In the genomic region with DNA sequence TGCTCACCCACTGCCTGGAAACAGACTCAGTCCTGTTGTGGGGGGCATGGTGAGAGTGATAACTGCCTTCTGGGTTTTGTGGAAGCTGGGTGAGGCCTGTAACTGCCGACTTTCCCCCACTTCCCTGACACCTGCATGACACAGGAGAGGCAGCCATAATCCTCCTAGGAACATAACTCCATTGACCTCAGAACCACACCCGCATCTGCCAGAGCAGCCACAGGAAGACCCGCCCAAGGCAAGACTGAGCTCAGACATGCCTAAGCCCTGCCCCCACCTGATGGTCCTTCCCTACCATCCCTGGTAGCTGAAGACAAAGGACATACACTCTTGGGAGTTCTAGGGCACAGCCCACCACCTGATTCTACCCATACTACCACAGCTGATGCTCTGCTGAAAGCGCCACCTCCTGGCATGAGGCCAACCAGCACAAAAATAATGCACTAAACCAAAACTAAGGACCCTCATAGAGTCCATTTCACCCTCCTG, we compare ENCODE assay signal across 27 cellular contexts.
DNase-seq lines count a peak whose midpoint lies in the region; ATAC-seq and TF ChIP-seq lines count a peak whose summit lies in the region.
"Had no signal": no experiment of that assay in that cellular context is flagged by ENCODE, and none has a peak within 500 bp of the region (broad histone marks: within the 10 kb centered on the region; RNA-seq: fewer than 3 reads in every experiment).

No MANE protein-coding gene starts in this region.

- H3K79me2 ChIP-seq in OCI-LY3 (ENCODE audit: low read length): no peaks in the 10 kb centered on the region

- no peaks in the 10 kb centered on the region for H4K20me1 ChIP-seq in OCI-LY3 (ENCODE audit: insufficient read depth, low read length)

- H3K27ac ChIP-seq in OCI-LY3 (ENCODE audit: low read length) (no peak overlapping the region), upper lobe of right lung (no peak overlapping the region)
- H3K27ac ChIP-seq: prostate gland, testis had no signal

- H3K27me3 ChIP-seq in OCI-LY3 (ENCODE audit: low read depth, low read length) (no peaks in the 10 kb centered on the region), upper lobe of right lung (no peaks in the 10 kb centered on the region)
- H3K27me3 ChIP-seq: testis had no signal

- TF ChIP-seq CTCF in OCI-LY3 (IDR thresholded peaks at IDR 0.05; ENCODE audit: low read depth, low read length) (peak; percentile 15; the same call in 1 of the 2 replicates), upper lobe of right lung (IDR thresholded peaks at IDR 0.05) (no peak)

- DNase-seq in activated CD4-positive, alpha-beta T cell treated with anti-CD3 and anti-CD28 coated beads, Interleukin-2, amount 10 ng/mL, durations not matched to agents 7 days and 5 days: no peak
- no peak for DNase-seq in activated CD4-positive, alpha-beta T cell treated with anti-CD3 and anti-CD28 coated beads, Interleukin-2, amount 50 U/mL, for 48 hours
- DNase-seq in central memory CD8-positive, alpha-beta T cell (ENCODE audit: low spot score in 2 of 2): no peak
- DNase-seq in upper lobe of right lung (peak; percentile 45), dedifferentiated amniotic fluid mesenchymal stem cell (ENCODE audit: extremely low spot score) (no peak), HCEC 1CT (no peak)
- DNase-seq in activated CD8-positive, alpha-beta T cell treated with anti-CD3 and anti-CD28 coated beads, Interleukin-2, amount 10 ng/mL, durations not matched to agents 7 days and 5 days: no peak
- DNase-seq: activated CD4-positive, alpha-beta T cell treated with anti-CD3 and anti-CD28 coated beads for 4 hours; activated gamma-delta T cell treated with Interleukin-2 at 50 U/mL for 16 hours; activated T-cell treated with anti-CD3 and anti-CD28 coated beads, Interleukin-2, amount 50 U/mL, for 24 hours; CD4-positive, alpha-beta memory T cell; central memory CD4-positive, alpha-beta T cell; glutamatergic neuron; KBM-7; midbrain; naive thymus-derived CD4-positive, alpha-beta T cell; NCI-H1694; NCI-H526 treated with DMSO at 0.1 percent for 48 hours; nucleus accumbens; stimulated activated naive CD4-positive, alpha-beta T cell; testis had no signal

- CTCF ChIA-PET in activated CD4-positive, alpha-beta T cell treated with anti-CD3 and anti-CD28 coated beads, Interleukin-2, amount 10 ng/mL, durations not matched to agents 7 days and 5 days (lab: Charles Lee): no interaction called here
- CTCF ChIA-PET in activated CD8-positive, alpha-beta T cell treated with anti-CD3 and anti-CD28 coated beads, Interleukin-2, amount 10 ng/mL, durations not matched to agents 7 days and 5 days (lab: Charles Lee): no interaction called here

- no peak overlapping the region for H3K4me3 ChIP-seq in OCI-LY3 (ENCODE audit: low read length)
- H3K4me3 ChIP-seq in upper lobe of right lung: no peak overlapping the region
- H3K4me3 ChIP-seq: HAP-1, prostate gland, testis had no signal

- no peak overlapping the region for H3K4me3 Mint-ChIP-seq in activated CD4-positive, alpha-beta T cell treated with anti-CD3 and anti-CD28 coated beads, Interleukin-2, amount 10 ng/mL, durations not matched to agents 7 days and 5 days
- no peak overlapping the region for H3K4me3 Mint-ChIP-seq in central memory CD8-positive, alpha-beta T cell
- no peak overlapping the region for H3K4me3 Mint-ChIP-seq in activated CD8-positive, alpha-beta T cell treated with anti-CD3 and anti-CD28 coated beads, Interleukin-2, amount 10 ng/mL, durations not matched to agents 7 days and 5 days
- H3K4me3 Mint-ChIP-seq: activated T-cell treated with anti-CD3 and anti-CD28 coated beads, Interleukin-2, amount 50 U/mL, for 24 hours; CD4-positive, alpha-beta memory T cell; naive thymus-derived CD4-positive, alpha-beta T cell; T-helper 2 cell treated with Interferon-gamma antibody and Interleukin-4, amounts not matched to agents 5 μg/mL and 100 μg/mL, for 36 hours had no signal

- H3K9me3 ChIP-seq in OCI-LY3 (ENCODE audit: insufficient read depth, low read length) (no peaks in the 10 kb centered on the region), upper lobe of right lung (no peaks in the 10 kb centered on the region)
- H3K9me3 ChIP-seq: HAP-1, prostate gland, testis had no signal

- H3K4me1 ChIP-seq in OCI-LY3 (ENCODE audit: low read length) (no peaks in the 10 kb centered on the region), upper lobe of right lung (no peaks in the 10 kb centered on the region)
- H3K4me1 ChIP-seq: HAP-1, prostate gland, testis had no signal

- intact Hi-C loops in upper lobe of right lung (cut with DNase I): no loop called here

- peaks cover 6% of the 10 kb centered on the region for H3K4me1 Mint-ChIP-seq in activated CD4-positive, alpha-beta T cell treated with anti-CD3 and anti-CD28 coated beads, Interleukin-2, amount 10 ng/mL, durations not matched to agents 7 days and 5 days
- H3K4me1 Mint-ChIP-seq in central memory CD8-positive, alpha-beta T cell: no peaks in the 10 kb centered on the region
- H3K4me1 Mint-ChIP-seq in activated CD8-positive, alpha-beta T cell treated with anti-CD3 and anti-CD28 coated beads, Interleukin-2, amount 10 ng/mL, durations not matched to agents 7 days and 5 days (ENCODE audit: low read depth): peaks cover 5% of the 10 kb centered on the region

- POLR2A ChIA-PET in activated CD4-positive, alpha-beta T cell treated with anti-CD3 and anti-CD28 coated beads, Interleukin-2, amount 10 ng/mL, durations not matched to agents 7 days and 5 days (lab: Charles Lee): no interaction called here
- POLR2A ChIA-PET in activated CD8-positive, alpha-beta T cell treated with anti-CD3 and anti-CD28 coated beads, Interleukin-2, amount 10 ng/mL, durations not matched to agents 7 days and 5 days (lab: Charles Lee): no interaction called here

- peaks cover 12% of the 10 kb centered on the region for H3K27me3 Mint-ChIP-seq in activated CD4-positive, alpha-beta T cell treated with anti-CD3 and anti-CD28 coated beads, Interleukin-2, amount 10 ng/mL, durations not matched to agents 7 days and 5 days
- H3K27me3 Mint-ChIP-seq in central memory CD8-positive, alpha-beta T cell: peaks cover 3% of the 10 kb centered on the region
- peaks cover 7% of the 10 kb centered on the region for H3K27me3 Mint-ChIP-seq in activated CD8-positive, alpha-beta T cell treated with anti-CD3 and anti-CD28 coated beads, Interleukin-2, amount 10 ng/mL, durations not matched to agents 7 days and 5 days (ENCODE audit: low read depth)
- H3K27me3 Mint-ChIP-seq: activated T-cell treated with anti-CD3 and anti-CD28 coated beads, Interleukin-2, amount 50 U/mL, for 24 hours had no signal

- H3K27ac Mint-ChIP-seq in activated CD4-positive, alpha-beta T cell treated with anti-CD3 and anti-CD28 coated beads, Interleukin-2, amount 10 ng/mL, durations not matched to agents 7 days and 5 days: peak overlapping the region; percentile 12
- H3K27ac Mint-ChIP-seq in central memory CD8-positive, alpha-beta T cell (ENCODE audit: low read depth): no peak overlapping the region
- no peak overlapping the region for H3K27ac Mint-ChIP-seq in activated CD8-positive, alpha-beta T cell treated with anti-CD3 and anti-CD28 coated beads, Interleukin-2, amount 10 ng/mL, durations not matched to agents 7 days and 5 days
- H3K27ac Mint-ChIP-seq: activated T-cell treated with anti-CD3 and anti-CD28 coated beads, Interleukin-2, amount 50 U/mL, for 24 hours; naive thymus-derived CD4-positive, alpha-beta T cell; T-helper 2 cell treated with Interferon-gamma antibody and Interleukin-4, amounts not matched to agents 5 μg/mL and 100 μg/mL, for 36 hours had no signal

- no peak overlapping the region for H2AFZ ChIP-seq in OCI-LY3 (ENCODE audit: low read depth, low read length)

- H3K36me3 ChIP-seq in OCI-LY3 (replicated peaks; ENCODE audit: low read depth, low read length): no peaks in the 10 kb centered on the region
- no peaks in the 10 kb centered on the region for H3K36me3 ChIP-seq in upper lobe of right lung
- H3K36me3 ChIP-seq: HAP-1, prostate gland had no signal

- H3K4me2 ChIP-seq in OCI-LY3 (ENCODE audit: low read length): no peak overlapping the region

- H3K36me3 Mint-ChIP-seq in activated CD4-positive, alpha-beta T cell treated with anti-CD3 and anti-CD28 coated beads, Interleukin-2, amount 10 ng/mL, durations not matched to agents 7 days and 5 days (ENCODE audit: low read depth): no peaks in the 10 kb centered on the region
- no peaks in the 10 kb centered on the region for H3K36me3 Mint-ChIP-seq in central memory CD8-positive, alpha-beta T cell (ENCODE audit: insufficient read depth)
- H3K36me3 Mint-ChIP-seq in activated CD8-positive, alpha-beta T cell treated with anti-CD3 and anti-CD28 coated beads, Interleukin-2, amount 10 ng/mL, durations not matched to agents 7 days and 5 days (ENCODE audit: low read depth): no peaks in the 10 kb centered on the region
- H3K36me3 Mint-ChIP-seq: CD4-positive, alpha-beta memory T cell; naive thymus-derived CD4-positive, alpha-beta T cell had no signal

- no peaks in the 10 kb centered on the region for H3K9me3 Mint-ChIP-seq in activated CD4-positive, alpha-beta T cell treated with anti-CD3 and anti-CD28 coated beads, Interleukin-2, amount 10 ng/mL, durations not matched to agents 7 days and 5 days
- H3K9me3 Mint-ChIP-seq in central memory CD8-positive, alpha-beta T cell: no peaks in the 10 kb centered on the region
- H3K9me3 Mint-ChIP-seq in activated CD8-positive, alpha-beta T cell treated with anti-CD3 and anti-CD28 coated beads, Interleukin-2, amount 10 ng/mL, durations not matched to agents 7 days and 5 days (ENCODE audit: insufficient read depth): no peaks in the 10 kb centered on the region
- H3K9me3 Mint-ChIP-seq: activated T-cell treated with anti-CD3 and anti-CD28 coated beads, Interleukin-2, amount 50 U/mL, for 24 hours; T-helper 2 cell treated with Interferon-gamma antibody and Interleukin-4, amounts not matched to agents 5 μg/mL and 100 μg/mL, for 36 hours had no signal

- no peak overlapping the region for H3K9ac ChIP-seq in OCI-LY3 (ENCODE audit: low read length)

- ATAC-seq in central memory CD8-positive, alpha-beta T cell (replicated peaks; ENCODE audit: extremely low read depth, poor library complexity, severe bottlenecking): peak; percentile 19
- ATAC-seq in upper lobe of right lung: no peak
- ATAC-seq in activated CD8-positive, alpha-beta T cell treated with anti-CD3 and anti-CD28 coated beads, Interleukin-2, amount 10 ng/mL, durations not matched to agents 7 days and 5 days: no peak
- ATAC-seq: naive thymus-derived CD4-positive, alpha-beta T cell; sciatic nerve; SK-N-SH treated with all-trans-retinoic acid at 6 μM for 48 hours had no signal
